In the genomic region with DNA sequence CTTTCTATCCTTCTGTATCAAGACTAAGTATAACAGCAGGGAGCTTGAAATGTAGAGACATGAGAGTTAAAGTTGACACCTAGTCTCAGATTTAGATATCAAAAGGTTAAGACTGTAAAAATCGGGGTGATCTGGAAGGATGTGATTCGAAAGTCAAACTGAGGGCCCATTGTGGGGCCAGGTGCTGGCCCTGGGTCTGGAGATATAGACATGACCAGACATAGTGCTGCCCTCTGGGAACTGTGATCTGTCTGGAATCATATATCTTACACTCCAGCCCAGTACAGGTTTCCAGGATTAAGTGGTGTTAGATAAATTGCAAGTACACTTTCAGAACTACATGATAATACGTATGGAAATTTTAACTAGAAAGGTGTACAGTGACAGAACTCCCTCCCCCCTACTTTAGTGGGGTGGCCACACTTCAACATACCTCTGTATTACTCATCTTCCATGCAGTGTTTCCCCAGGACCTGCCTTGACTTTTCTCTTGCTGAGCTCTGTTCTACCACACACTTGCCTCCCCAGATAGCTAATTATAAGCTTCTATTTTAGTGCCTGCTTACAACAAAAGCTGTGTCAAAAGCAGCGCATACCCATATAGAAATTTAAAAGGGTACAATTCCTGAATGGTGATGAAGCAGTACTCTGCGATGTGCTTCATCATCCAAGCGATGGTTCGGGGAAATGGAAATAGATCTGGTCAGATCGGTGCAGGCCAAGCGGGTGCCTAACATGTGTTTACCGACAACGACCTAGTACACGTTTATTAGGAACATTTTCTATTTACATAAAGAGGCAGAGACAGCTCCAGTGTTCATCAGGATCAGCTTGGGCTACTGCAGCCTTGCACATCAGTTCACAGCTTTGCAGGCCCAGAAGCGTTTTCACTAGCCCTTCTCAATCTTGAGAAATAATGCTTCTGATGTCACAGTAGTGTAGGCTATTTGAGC, we compare ENCODE assay signal across 11 cellular contexts.
DNase-seq lines count a peak whose midpoint lies in the region; ATAC-seq and TF ChIP-seq lines count a peak whose summit lies in the region.
"Had no signal": no experiment of that assay in that cellular context is flagged by ENCODE, and none has a peak within 500 bp of the region (broad histone marks: within the 10 kb centered on the region; RNA-seq: fewer than 3 reads in every experiment).

No MANE protein-coding gene starts in this region.

- H3K27ac ChIP-seq in right atrium auricular region (no peak overlapping the region), vagina (peak overlapping the region; percentile 62), tibial artery (no peak overlapping the region)

- DNase-seq in right atrium auricular region (ENCODE audit: low spot score) = peak; percentile 13
- DNase-seq in cardiac septum (ENCODE audit: low spot score) = no peak
- peak; percentile 43 for DNase-seq in choroid plexus epithelial cell (ENCODE audit: low read depth)
- no peak for DNase-seq in vagina (ENCODE audit: extremely low spot score in 2 of 2)
- no peak for DNase-seq in HuH-7 (ENCODE audit: low spot score)
- DNase-seq in NCI-H82 (lab: John Stamatoyannopoulos, UW) = no peak
- no peak for DNase-seq in tibial artery
- DNase-seq: H7, NCI-H146 had no signal

- TF ChIP-seq POLR2A in vagina (IDR thresholded peaks at IDR 0.05) = no peak

- no peaks in the 10 kb centered on the region for H3K27me3 ChIP-seq in right atrium auricular region
- H3K27me3 ChIP-seq in vagina = no peaks in the 10 kb centered on the region
- H3K27me3 ChIP-seq in tibial artery = no peaks in the 10 kb centered on the region

- H3K36me3 ChIP-seq in right atrium auricular region (no peaks in the 10 kb centered on the region), vagina (no peaks in the 10 kb centered on the region), tibial artery (no peaks in the 10 kb centered on the region)

- peak; percentile 47 for ATAC-seq in HG03354 (IDR thresholded peaks at IDR 0.05; ENCODE audit: poor library complexity, severe bottlenecking, unreplicated experiment)

- TF ChIP-seq CTCF in right atrium auricular region (IDR thresholded peaks at IDR 0.05) (no peak), choroid plexus epithelial cell (conservative IDR thresholded peaks at IDR 0.05; ENCODE audit: low read depth, low read length) (no peak), vagina (IDR thresholded peaks at IDR 0.05) (no peak), tibial artery (IDR thresholded peaks at IDR 0.05) (no peak)

- intact Hi-C loops in cardiac septum (cut with DNase I) (no loop called here), vagina (cut with DNase I) (no loop called here), tibial artery (cut with DNase I; ENCODE audit: low total_unique reads) (no loop called here)

- no peaks in the 10 kb centered on the region for H3K9me3 ChIP-seq in right atrium auricular region
- no peaks in the 10 kb centered on the region for H3K9me3 ChIP-seq in vagina
- H3K9me3 ChIP-seq in tibial artery = no peaks in the 10 kb centered on the region

- H3K4me1 ChIP-seq in right atrium auricular region (no peaks in the 10 kb centered on the region), vagina (peaks cover 19% of the 10 kb centered on the region), tibial artery (no peaks in the 10 kb centered on the region)

- H3K4me3 ChIP-seq in right atrium auricular region (no peak overlapping the region), choroid plexus epithelial cell (ENCODE audit: low read depth, low read length) (no peak overlapping the region), vagina (no peak overlapping the region), tibial artery (no peak overlapping the region)
- H3K4me3 ChIP-seq: lung had no signal

Comparison
In these comparisons a context has a peak if more than half of its experiments do, and no peak if none do; other contexts are left out.
1. DNase-seq: peak in right atrium auricular region (single experiment) and choroid plexus epithelial cell (single experiment); none in cardiac septum (single experiment), vagina (0 of 2), HuH-7 (single experiment), NCI-H82 (single experiment) and tibial artery (0 of 2).